In genomic region chr5:69343083-69343482, GRCh38 we compare ENCODE assay signal across 32 cellular contexts.
"Had no signal": no experiment of that assay in that cellular context is flagged by ENCODE, and none has a peak within 500 bp of the region (broad histone marks: within the 10 kb centered on the region; RNA-seq: fewer than 3 reads in every experiment).

No MANE protein-coding gene starts in this region.

- H3K27ac ChIP-seq: adrenal gland, ascending aorta, body of pancreas, brain microvascular endothelial cell, breast epithelium, cardiac muscle cell had no signal

- H3K4me3 ChIP-seq: adrenal gland, ascending aorta, body of pancreas, breast epithelium, cardiac muscle cell had no signal

- ATAC-seq: activated naive CD4-positive, alpha-beta T cell treated with anti-CD3 and anti-CD28 coated beads, Interleukin-2, amount 50 U/mL, for 72 hours; activated naive CD8-positive, alpha-beta T cell treated with anti-CD3 and anti-CD28 coated beads, Interleukin-2, amount 50 U/mL, for 24 hours; activated T-cell treated with anti-CD3 and anti-CD28 coated beads, Interleukin-2, amount 50 U/mL, for 4 hours; activated T-cell treated with anti-CD3 and anti-CD28 coated beads, Interleukin-2, amount 50 U/mL, for 72 hours; activated T-helper 17 cell treated with anti-CD3 and anti-CD28 coated beads, Interleukin-2, amount 50 U/mL, for 72 hours; body of pancreas had no signal

- DNase-seq: activated effector memory CD4-positive, alpha-beta T cell treated with anti-CD3 and anti-CD28 coated beads, Interleukin-2, amount 50 U/mL, for 16 hours; activated effector memory CD4-positive, alpha-beta T cell treated with Interleukin-2 at 50 U/mL for 16 hours; activated gamma-delta T cell; activated gamma-delta T cell treated with Interleukin-2 at 50 U/mL for 16 hours; activated naive CD4-positive, alpha-beta T cell; activated naive CD4-positive, alpha-beta T cell treated with anti-CD3 and anti-CD28 coated beads for 36 hours; activated naive CD4-positive, alpha-beta T cell treated with anti-CD3 and anti-CD28 coated beads, Interleukin-2, amount 10 ng/mL, durations not matched to agents 7 days and 5 days; activated naive CD4-positive, alpha-beta T cell treated with anti-CD3 and anti-CD28 coated beads, Interleukin-2, amount 50 U/mL, for 16 hours; activated naive CD4-positive, alpha-beta T cell treated with Interleukin-2 at 50 U/mL for 16 hours; activated naive CD8-positive, alpha-beta T cell treated with anti-CD3 and anti-CD28 coated beads for 36 hours; activated naive CD8-positive, alpha-beta T cell treated with anti-CD3 and anti-CD28 coated beads, Interleukin-2, amount 10 ng/mL, durations not matched to agents 7 days and 5 days; activated naive CD8-positive, alpha-beta T cell treated with anti-CD3 and anti-CD28 coated beads, Interleukin-2, amount 50 U/mL, for 24 hours; activated T-cell treated with anti-CD3 and anti-CD28 coated beads, Interleukin-2, amount 50 U/mL, for 1 hour; activated T-cell treated with anti-CD3 and anti-CD28 coated beads, Interleukin-2, amount 50 U/mL, for 24 hours; activated T-cell treated with anti-CD3 and anti-CD28 coated beads, Interleukin-2, amount 50 U/mL, for 4 hours; activated T-cell treated with anti-CD3 and anti-CD28 coated beads, Interleukin-2, amount 50 U/mL, for 48 hours; activated T-cell treated with anti-CD3 and anti-CD28 coated beads, Interleukin-2, amount 50 U/mL, for 72 hours; adrenal gland; amniotic stem cell; amygdala; anterior cingulate cortex; aorta; body of pancreas; brain microvascular endothelial cell; caudate nucleus; central memory CD4-positive, alpha-beta T cell; cerebellar nuclear complex had no signal
